ENCODE assay signal across 11 cellular contexts in genomic region chr19:47176071-47176626, GRCh38. TPM values are rescaled to one million over a fixed set of nuclear protein-coding genes. Genes with fewer than 3 reads are reported as not detected.
DNase-seq lines count a peak whose midpoint lies in the region; ATAC-seq, FAIRE-seq and TF ChIP-seq lines count a peak whose summit lies in the region.
"Had no signal": no experiment of that assay in that cellular context is flagged by ENCODE, and none has a peak within 500 bp of the region (broad histone marks: within the 10 kb centered on the region; RNA-seq: fewer than 3 reads in every experiment).

No MANE protein-coding gene starts in this region.

- H3K36me3 ChIP-seq in SJSA1 (peaks cover 73% of the 10 kb centered on the region), sigmoid colon (peaks cover 0 to 33% (median 23%) of the 10 kb centered on the region in 4 donors)

- no peak for ATAC-seq in HG02981 (IDR thresholded peaks at IDR 0.05; ENCODE audit: unreplicated experiment)
- no peak for ATAC-seq in HG03196 (IDR thresholded peaks at IDR 0.05; ENCODE audit: unreplicated experiment)

- DNase-seq in GM03348 (ENCODE audit: low spot score) (peak; percentile 46), SJSA1 (ENCODE audit: low read depth in 1 of 2, low spot score in 2 of 2) (peak in 1 of 2 experiments; percentile 77), epithelial cell of prostate (ENCODE audit: low read depth, low spot score) (no peak), sigmoid colon (no peak), frontal cortex (ENCODE audit: low spot score in 2 of 2) (no peak), SKM-1 treated with dmso at 0.1 percent for 144 hours (lab: John Stamatoyannopoulos, UW; ENCODE audit: unreplicated experiment) (no peak)
- DNase-seq: naive B cell, NCI-H446 treated with DMSO at 0.1 percent for 48 hours had no signal

- 65 to 72% methylated on average over 5 of the region's 5 CpGs for WGBS in sigmoid colon, 2 donors

- intact Hi-C loops in sigmoid colon (cut with DNase I), result no loop called here

- TF ChIP-seq POLR2A in sigmoid colon (IDR thresholded peaks at IDR 0.05), result no peak

- H3K9me3 ChIP-seq in SJSA1 (replicated peaks) (no peaks in the 10 kb centered on the region), sigmoid colon (no peaks in the 10 kb centered on the region)

- H3K27ac ChIP-seq in SJSA1, result peak overlapping the region; percentile 76
- H3K27ac ChIP-seq in epithelial cell of prostate, result peak overlapping the region; percentile 34
- peak overlapping the region; percentile 62 to 87 (median 75) for H3K27ac ChIP-seq in sigmoid colon

- no peak for TF ChIP-seq CTCF in sigmoid colon (IDR thresholded peaks at IDR 0.05)

- FAIRE-seq in frontal cortex (lab: Jason Lieb, UNC), result no peak
- FAIRE-seq: endometrium had no signal

- H3K27me3 ChIP-seq in SJSA1 (replicated peaks) (no peaks in the 10 kb centered on the region), sigmoid colon (no peaks in the 10 kb centered on the region)

- TF ChIP-seq EP300 in sigmoid colon (IDR thresholded peaks at IDR 0.05), result no peak

- H3K4me3 ChIP-seq in SJSA1, result no peak overlapping the region
- H3K4me3 ChIP-seq in sigmoid colon, result no peak overlapping the region

- peaks cover 32% of the 10 kb centered on the region for H3K4me1 ChIP-seq in SJSA1 (replicated peaks)
- H3K4me1 ChIP-seq in sigmoid colon, result peaks cover 0 to 39% (median 35%) of the 10 kb centered on the region in 4 donors

RNA-seq across cellular contexts. Expression of gene SAE1, which starts 45.5 kb away (rescaled TPM):
- total RNA-seq in SJSA1 (2014; rRNA removed; shearing (Covaris generic)), result 321 and 324 TPM in 2 replicates
- total RNA-seq in sigmoid colon (100 to 1,000 TPM; 109 to 191 (median 161) TPM), frontal cortex (96.2 TPM)
- polyA plus RNA-seq in sigmoid colon, result 10 to 100 TPM; 50.5 to 82.6 (median 57.3) TPM

RNA-seq across cellular contexts. Expression of gene BBC3, which starts 54.9 kb away (rescaled TPM):
- 4.5 and 10.1 TPM in 2 replicates for total RNA-seq in SJSA1 (2014; rRNA removed; shearing (Covaris generic))
- total RNA-seq in sigmoid colon (1 to 10 TPM; 2.5 to 5.4 (median 4.2) TPM), frontal cortex (12.2 TPM)
- polyA plus RNA-seq in sigmoid colon, result 10 to 100 TPM; 16.2 to 39.5 (median 19.7) TPM
